7 cellular contexts compared by ENCODE assay signal in genomic region chr7:76117306-76117991, GRCh38.
DNase-seq lines count a peak whose midpoint lies in the region; ATAC-seq, FAIRE-seq and TF ChIP-seq lines count a peak whose summit lies in the region.
"Not testable (repeated sequence)": the region's sequence is repeated elsewhere in the genome, so short reads cannot be mapped to it uniquely, and the experiment has no call there.

No MANE protein-coding gene starts in this region.

- not testable (repeated sequence) for H3K9me3 ChIP-seq in liver (ENCODE audit: control insufficient read depth in 4 of 4, low read length in 3 of 4); spleen

- peak; percentile 53 for FAIRE-seq in H54 (lab: Jason Lieb, UNC)
- peak; percentile 28 for FAIRE-seq in RCC 7860 (lab: Jason Lieb, UNC)

- not testable (repeated sequence) for H3K27me3 ChIP-seq in liver (ENCODE audit: control insufficient read depth in 4 of 4, insufficient read depth in 4 of 4, low read length in 3 of 4); spleen (replicated peaks in 1 of 7)

- not testable (repeated sequence) for H3K4me3 ChIP-seq in liver (ENCODE audit: low read depth in 1 of 3, low read length in 3 of 3); spleen

- H3K27ac ChIP-seq in liver (ENCODE audit: low read depth in 1 of 2, low read length in 2 of 2), result peak overlapping the region; percentile 74 to 79
- peak overlapping the region in 5 of 8 donors; percentile 27 to 61 (median 42) for H3K27ac ChIP-seq in spleen

- DNase-seq in H54 (ENCODE audit: insufficient read length, low spot score); RCC 7860 (ENCODE audit: low spot score); left colon; spleen: not testable (repeated sequence)
- DNase-seq in amniotic epithelial cell (ENCODE audit: low read depth) (peak; percentile 27), fibroblast of peridontal ligament (ENCODE audit: extremely low read depth) (peak; percentile 14)

- H3K4me1 ChIP-seq in liver (ENCODE audit: control insufficient read depth in 4 of 4, insufficient read depth in 4 of 4, low read length in 3 of 4), result peaks cover 0 to 14% (median 6%) of the 10 kb centered on the region in 4 donors
- not testable (repeated sequence) for H3K4me1 ChIP-seq in spleen

- H3K36me3 ChIP-seq in liver (ENCODE audit: control insufficient read depth in 4 of 4, insufficient read depth in 3 of 4, low read depth in 1 of 4, low read length in 3 of 4); spleen: not testable (repeated sequence)

- not testable (repeated sequence) for TF ChIP-seq POLR2A in H54 (IDR thresholded peaks at IDR 0.05; ENCODE audit: low read depth, low read length); spleen (IDR thresholded peaks at IDR 0.05)

- not testable (repeated sequence) for TF ChIP-seq RAD21 in liver (IDR thresholded peaks at IDR 0.05)

- not testable (repeated sequence) for H3K9ac ChIP-seq in liver (ENCODE audit: low read depth in 1 of 2, low read length in 2 of 2)

- intact Hi-C loops in left colon (cut with DNase I, micrococcal nuclease); spleen (cut with DNase I; ENCODE audit: low total_unique reads): not testable (repeated sequence)

- not testable (repeated sequence) for TF ChIP-seq CTCF in liver (IDR thresholded peaks at IDR 0.05; ENCODE audit: low read depth, low read length, missing input control); spleen (IDR thresholded peaks at IDR 0.05 in 8 of 11, conservative IDR thresholded peaks at IDR 0.05 in 3 of 11)

- ATAC-seq in left colon, result peak; percentile 25

- WGBS in liver, result 86% methylated on average over 5 of the region's 5 CpGs
- WGBS in spleen, 5 donors, result 83 to 92% (median 90%) methylated on average over 5 of the region's 5 CpGs

TF ChIP-seq in liver, 16 proteins besides CTCF, POLR2A, EP300 and RAD21:
- TF ChIP-seq SP1 (IDR thresholded peaks at IDR 0.05) (peak; percentile 12), HNF4A (conservative IDR thresholded peaks at IDR 0.05) (peak in 1 of 2 donors; percentile 22), RXRA (IDR thresholded peaks at IDR 0.05) (peak in 1 of 2 donors; percentile 9)
